Comparison of ENCODE assay signal across 9 cellular contexts in the genomic region with DNA sequence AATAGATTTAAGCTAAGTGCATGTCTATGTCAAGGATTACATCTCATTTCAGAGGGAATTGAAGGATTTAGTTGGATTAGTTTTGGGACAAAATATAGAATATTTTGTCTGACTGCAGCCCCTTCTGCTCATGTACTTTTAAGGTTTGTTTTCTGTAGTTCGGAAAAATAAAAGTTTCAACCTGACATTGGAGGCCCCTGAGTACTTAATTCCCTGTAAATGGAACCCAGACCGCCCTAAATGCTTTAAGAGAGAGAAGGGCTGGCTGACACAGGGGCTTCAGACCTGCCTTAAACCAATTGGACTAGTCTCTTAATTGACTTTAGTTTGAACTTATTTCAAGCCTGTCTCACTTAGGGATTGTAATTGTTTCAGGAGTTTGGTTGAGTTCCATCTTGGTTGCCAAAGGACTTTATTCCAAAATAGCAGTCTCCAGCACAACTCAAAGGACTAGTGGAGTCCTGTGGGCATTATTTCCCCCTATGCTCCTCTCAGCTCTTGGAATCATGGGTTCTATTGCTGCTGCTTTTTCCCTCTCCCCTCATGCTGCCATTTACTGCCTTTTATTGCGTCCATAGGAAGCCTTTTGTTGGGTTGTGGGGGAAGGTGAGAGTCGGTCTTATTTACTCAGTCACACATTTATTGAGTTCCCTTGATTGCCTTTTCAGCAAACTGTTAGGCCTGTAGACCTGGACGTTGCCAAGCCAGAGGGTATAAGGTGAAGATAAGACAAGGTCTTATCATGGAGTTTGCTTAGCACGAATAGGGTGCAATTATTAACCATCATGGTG. TPM values are rescaled to one million over a fixed set of nuclear protein-coding genes. Genes with fewer than 3 reads are reported as not detected.
A peak's percentile ranks its signal among the peaks of the same experiment; 100 is the strongest.
DNase-seq lines count a peak whose midpoint lies in the region; TF ChIP-seq lines count a peak whose summit lies in the region.
"Had no signal": no experiment of that assay in that cellular context is flagged by ENCODE, and none has a peak within 500 bp of the region (broad histone marks: within the 10 kb centered on the region; RNA-seq: fewer than 3 reads in every experiment).

No MANE protein-coding gene starts in this region.

- DNase-seq in NCI-H748 (lab: John Stamatoyannopoulos, UW; ENCODE audit: unreplicated experiment) (peak; percentile 40), NCI-H748 treated with DMSO at 0.1 percent for 48 hours (lab: John Stamatoyannopoulos, UW) (no peak), M059J (ENCODE audit: low read depth) (peak; percentile 46), COLO829 (ENCODE audit: low spot score) (no peak), MG63 (no peak)
- DNase-seq in activated CD4-positive, alpha-beta memory T cell treated with anti-CD3 and anti-CD28 coated beads for 36 hours, result no peak

- no peaks in the 10 kb centered on the region for H3K4me1 ChIP-seq in rectal smooth muscle tissue (ENCODE audit: control insufficient read depth, insufficient read depth, low read length)

- CTCF ChIA-PET in activated CD4-positive, alpha-beta memory T cell treated with anti-CD3 and anti-CD28 coated beads for 36 hours (lab: Charles Lee), result interaction anchor here (1.4 to 11.6 kb wide), 12 partner anchors 14 to 145 kb away, joined by 4 to 384 read pairs (median 40); partner anchors contain the start of genes BRD2, HLA-DMA, HLA-DMB and HLA-DPA1

- H3K27me3 ChIP-seq in rectal smooth muscle tissue (ENCODE audit: control insufficient read depth, insufficient read depth, low read length) (no peaks in the 10 kb centered on the region), MG63 (no peaks in the 10 kb centered on the region)

- H3K9ac ChIP-seq in rectal smooth muscle tissue (ENCODE audit: low read length), result no peak overlapping the region

- peaks cover 46% of the 10 kb centered on the region for H3K36me3 Mint-ChIP-seq in brain
- H3K36me3 Mint-ChIP-seq in activated CD4-positive, alpha-beta memory T cell treated with anti-CD3 and anti-CD28 coated beads for 36 hours, result peaks cover 35% of the 10 kb centered on the region

- H3K36me3 ChIP-seq in rectal smooth muscle tissue (ENCODE audit: control insufficient read depth, insufficient read depth, low read length) (peaks cover 27% of the 10 kb centered on the region), MG63 (peaks cover 66% of the 10 kb centered on the region)

- no peak overlapping the region for H3K4me3 ChIP-seq in rectal smooth muscle tissue (ENCODE audit: low read length)
- H3K4me3 ChIP-seq in MG63, result no peak overlapping the region

- intact Hi-C loops in activated CD4-positive, alpha-beta memory T cell treated with anti-CD3 and anti-CD28 coated beads for 36 hours (cut with micrococcal nuclease), result no loop called here

- no peak for TF ChIP-seq CTCF in brain (conservative IDR thresholded peaks at IDR 0.05)

- H3K9me3 ChIP-seq in MG63, result no peaks in the 10 kb centered on the region

- peak overlapping the region in 4 of 5 experiments; percentile 10 to 23 (median 18) for H3K27ac Mint-ChIP-seq in brain
- no peak overlapping the region for H3K27ac Mint-ChIP-seq in activated CD4-positive, alpha-beta memory T cell treated with anti-CD3 and anti-CD28 coated beads for 36 hours

- H3K4me3 Mint-ChIP-seq in brain, result peak overlapping the region in 1 of 5 experiments; percentile 19
- no peak overlapping the region for H3K4me3 Mint-ChIP-seq in activated CD4-positive, alpha-beta memory T cell treated with anti-CD3 and anti-CD28 coated beads for 36 hours

- peaks cover 11% of the 10 kb centered on the region for H3K27me3 Mint-ChIP-seq in brain
- H3K27me3 Mint-ChIP-seq in activated CD4-positive, alpha-beta memory T cell treated with anti-CD3 and anti-CD28 coated beads for 36 hours, result no peaks in the 10 kb centered on the region

- H3K9me3 Mint-ChIP-seq in brain, result no peaks in the 10 kb centered on the region
- no peaks in the 10 kb centered on the region for H3K9me3 Mint-ChIP-seq in activated CD4-positive, alpha-beta memory T cell treated with anti-CD3 and anti-CD28 coated beads for 36 hours

- POLR2A ChIA-PET in activated CD4-positive, alpha-beta memory T cell treated with anti-CD3 and anti-CD28 coated beads for 36 hours (lab: Charles Lee), result interaction anchor here (1.2 to 6.7 kb wide), 3 partner anchors 12 to 138 kb away, joined by 3 to 125 read pairs (median 4); partner anchors contain the start of gene BRD2

- peaks cover 30% of the 10 kb centered on the region for H3K4me1 Mint-ChIP-seq in brain
- peaks cover 27% of the 10 kb centered on the region for H3K4me1 Mint-ChIP-seq in activated CD4-positive, alpha-beta memory T cell treated with anti-CD3 and anti-CD28 coated beads for 36 hours (ENCODE audit: low read depth)

- H3K27ac ChIP-seq in rectal smooth muscle tissue (ENCODE audit: low read depth, low read length), result peak overlapping the region; percentile 54

RNA-seq across cellular contexts. Expression of gene BRD2, which starts 14.5 kb away (rescaled TPM):
- 148 and 223 TPM in 2 replicates for total RNA-seq in M059J (2014; rRNA removed; shearing (Covaris generic))
- polyA plus RNA-seq in brain (ENCODE audit: insufficient read depth, low read depth, low replicate concordance), result 181 TPM
- 100 to 1,000 TPM; 168 to 190 TPM for total RNA-seq in activated CD4-positive, alpha-beta memory T cell treated with anti-CD3 and anti-CD28 coated beads for 36 hours
- total RNA-seq in MG63 (2014; rRNA removed; shearing (Covaris generic); ENCODE audit: low replicate concordance), result 207 and 281 TPM in 2 replicates

RNA-seq across cellular contexts. Expression of gene HLA-DOA, which starts 26.5 kb away (rescaled TPM):
- not detected in 2 replicates for total RNA-seq in M059J (2014; rRNA removed; shearing (Covaris generic))
- polyA plus RNA-seq in brain (ENCODE audit: insufficient read depth, low read depth, low replicate concordance), result 1.4 TPM
- total RNA-seq in activated CD4-positive, alpha-beta memory T cell treated with anti-CD3 and anti-CD28 coated beads for 36 hours, result under 1 TPM; 0.53 to 0.55 TPM
- not detected in 2 replicates for total RNA-seq in MG63 (2014; rRNA removed; shearing (Covaris generic); ENCODE audit: low replicate concordance)
- total RNA-seq: PC-3 had no signal

RNA-seq across cellular contexts. Expression of gene HLA-DMA, which starts 30.0 kb away (rescaled TPM):
- total RNA-seq in M059J (2014; rRNA removed; shearing (Covaris generic)), result 11.4 and 12.3 TPM in 2 replicates
- polyA plus RNA-seq in brain (ENCODE audit: insufficient read depth, low read depth, low replicate concordance), result 27.3 TPM
- total RNA-seq in activated CD4-positive, alpha-beta memory T cell treated with anti-CD3 and anti-CD28 coated beads for 36 hours, result 10 to 100 TPM in 1 of 2 experiments, 1 to 10 TPM in 1; 9.6 to 10.2 TPM
- 16.8 and 18.9 TPM in 2 replicates for total RNA-seq in MG63 (2014; rRNA removed; shearing (Covaris generic); ENCODE audit: low replicate concordance)

RNA-seq across cellular contexts. Expression of gene HLA-DMB, which starts 42.1 kb away (rescaled TPM):
- total RNA-seq in M059J (2014; rRNA removed; shearing (Covaris generic)), result 5.1 and 8.3 TPM in 2 replicates
- 12.4 TPM for polyA plus RNA-seq in brain (ENCODE audit: insufficient read depth, low read depth, low replicate concordance)
- total RNA-seq in activated CD4-positive, alpha-beta memory T cell treated with anti-CD3 and anti-CD28 coated beads for 36 hours, result 1 to 10 TPM; 1.6 to 1.9 TPM
- 0.76 and 0.79 TPM in 2 replicates for total RNA-seq in MG63 (2014; rRNA removed; shearing (Covaris generic); ENCODE audit: low replicate concordance)
- total RNA-seq: PC-3 had no signal

Comparison
In these comparisons a context has a peak if more than half of its experiments do, and no peak if none do; other contexts are left out.
1. DNase-seq: peak in NCI-H748 (single experiment) and M059J (single experiment); none in NCI-H748 treated with DMSO at 0.1 percent for 48 hours (single experiment), COLO829 (single experiment), activated CD4-positive, alpha-beta memory T cell treated with anti-CD3 and anti-CD28 coated beads for 36 hours (single experiment) and MG63 (single experiment).